18 cellular contexts compared by ENCODE assay signal in genomic region chr17:81590121-81590520, GRCh38. TPM values are rescaled to one million over a fixed set of nuclear protein-coding genes. Genes with fewer than 3 reads are reported as not detected.
A peak's percentile ranks its signal among the peaks of the same experiment; 100 is the strongest.
DNase-seq lines count a peak whose midpoint lies in the region; ATAC-seq and TF ChIP-seq lines count a peak whose summit lies in the region.
"Had no signal": no experiment of that assay in that cellular context is flagged by ENCODE, and none has a peak within 500 bp of the region (broad histone marks: within the 10 kb centered on the region; RNA-seq: fewer than 3 reads in every experiment).

No MANE protein-coding gene starts in this region.

- TF ChIP-seq CTCF in heart right ventricle (IDR thresholded peaks at IDR 0.05) (no peak), Panc1 (IDR thresholded peaks at IDR 0.05) (no peak)

- WGBS in right cardiac atrium, result 88% methylated on average over 8 of the region's 8 CpGs
- WGBS in heart right ventricle, 2 donors, result 93 to 97% methylated on average over 8 of the region's 8 CpGs
- 86 to 89% methylated on average over 8 of the region's 8 CpGs for WGBS in aorta, 2 donors

- no TSS peak for BruUV-seq in Panc1 (replicated peaks; lab: Mats Ljungman, UMichigan)

- intact Hi-C loops in right cardiac atrium (cut with DNase I) (no loop called here), heart right ventricle (cut with DNase I) (no loop called here), Panc1 (cut with micrococcal nuclease; ENCODE audit: unreplicated experiment) (no loop called here), aorta (cut with DNase I) (no loop called here)

- CTCF ChIA-PET in Panc1 (lab: Charles Lee), result no interaction called here

- no peak overlapping the region for H3K27ac ChIP-seq in right cardiac atrium (ENCODE audit: low read length)
- no peak overlapping the region for H3K27ac ChIP-seq in heart right ventricle
- peak overlapping the region; percentile 62; the same call in 1 of the 2 replicates for H3K27ac ChIP-seq in Panc1 (ENCODE audit: low read length)
- no peak overlapping the region for H3K27ac ChIP-seq in aorta (ENCODE audit: low read depth in 1 of 2, low read length in 2 of 2)
- H3K27ac ChIP-seq: A549, GM23248 had no signal

- H3K4me1 ChIP-seq in right cardiac atrium (ENCODE audit: control insufficient read depth, insufficient read depth, low read length) (no peaks in the 10 kb centered on the region), heart right ventricle (peaks cover 0 to 19% (median 6%) of the 10 kb centered on the region in 9 donors), Panc1 (ENCODE audit: control insufficient read depth, insufficient read depth, low read length) (peaks cover 9% of the 10 kb centered on the region; the same call in 1 of the 2 replicates), aorta (ENCODE audit: control insufficient read depth in 1 of 2, insufficient read depth in 2 of 2, low read length in 2 of 2) (no peaks in the 10 kb centered on the region)
- H3K4me1 ChIP-seq: Caco-2 had no signal

- H3K27me3 ChIP-seq in right cardiac atrium (ENCODE audit: control insufficient read depth, insufficient read depth) (no peaks in the 10 kb centered on the region), heart right ventricle (no peaks in the 10 kb centered on the region), Panc1 (ENCODE audit: control insufficient read depth, insufficient read depth, low read length) (no peaks in the 10 kb centered on the region), aorta (ENCODE audit: control insufficient read depth in 1 of 2, insufficient read depth in 2 of 2, low read length in 1 of 2) (no peaks in the 10 kb centered on the region)

- POLR2A ChIA-PET in Panc1 (lab: Charles Lee), result no interaction called here

- peak in 1 of 3 donors; percentile 7 for DNase-seq in right cardiac atrium
- no peak for DNase-seq in heart right ventricle
- DNase-seq in Panc1 (ENCODE audit: low read depth, low spot score), result no peak
- no peak for DNase-seq in left lobe of liver (ENCODE audit: low spot score)
- no peak for DNase-seq in aorta
- DNase-seq in NCI-H510A (lab: John Stamatoyannopoulos, UW), result no peak
- DNase-seq in NK-92 (lab: John Stamatoyannopoulos, UW; ENCODE audit: unreplicated experiment), result no peak
- DNase-seq in AG20443 (ENCODE audit: low spot score), result no peak
- DNase-seq: 8988T; ACHN; C1 segment of cervical spinal cord; Caco-2; CD8-positive, alpha-beta T cell; DMS153; DND-41; GM23248; H9 had no signal

- peak; percentile 11 to 42 for ATAC-seq in right cardiac atrium
- no peak for ATAC-seq in heart right ventricle
- no peak for ATAC-seq in Panc1
- peak; percentile 10 for ATAC-seq in left lobe of liver
- peak; percentile 22 for ATAC-seq in aorta (ENCODE audit: low FRiP score)
- ATAC-seq: CD8-positive, alpha-beta T cell had no signal

- in situ Hi-C loops in Panc1 (cut with HindIII; ENCODE audit: low pct_unique_long_range_greater_than_20kb, low sequenced_read_pairs), result no loop called here

- H3K9me3 ChIP-seq in right cardiac atrium (ENCODE audit: control insufficient read depth, low read length) (no peaks in the 10 kb centered on the region), heart right ventricle (no peaks in the 10 kb centered on the region), Panc1 (ENCODE audit: control insufficient read depth, insufficient read depth, low read depth, low read length) (no peaks in the 10 kb centered on the region), aorta (ENCODE audit: control insufficient read depth, low read length) (no peaks in the 10 kb centered on the region)
- H3K9me3 ChIP-seq: A549, Caco-2 had no signal

- H3K36me3 ChIP-seq in heart right ventricle (peaks cover 0 to 100% (median 73%) of the 10 kb centered on the region in 9 donors), Panc1 (ENCODE audit: control insufficient read depth, insufficient read depth, low read length) (peaks cover 17% of the 10 kb centered on the region), aorta (ENCODE audit: control insufficient read depth in 1 of 2, insufficient read depth in 2 of 2, low read length in 1 of 2) (peaks cover 4 to 5% of the 10 kb centered on the region in 2 donors)

- H3K4me3 ChIP-seq in right cardiac atrium (ENCODE audit: low read length) (no peak overlapping the region), heart right ventricle (no peak overlapping the region), Panc1 (ENCODE audit: low read depth in 2 of 2, low read length in 2 of 2) (no peak overlapping the region), aorta (ENCODE audit: low read length in 2 of 2) (no peak overlapping the region)
- H3K4me3 ChIP-seq: A549, GM23248 had no signal

RNA-seq across cellular contexts. Expression of gene FAAP100, which starts 38.0 kb away (rescaled TPM):
- total RNA-seq in right cardiac atrium, result 10 to 100 TPM; 12.0 to 15.3 (median 13.5) TPM
- polyA plus RNA-seq in right cardiac atrium, result 13.0 TPM
- total RNA-seq in heart right ventricle, result 10 to 100 TPM in 8 of 10 donors, 1 to 10 TPM in 2; 8.7 to 17.2 (median 10.7) TPM
- 10 to 100 TPM; 16.5 to 30.6 TPM for polyA plus RNA-seq in heart right ventricle
- total RNA-seq in Panc1 (2021; ENCODE audit: unreplicated experiment), result 265 TPM
- polyA plus RNA-seq in Panc1 (2012; ENCODE audit: insufficient read length), result 232 TPM
- 18.9 TPM for total RNA-seq in left lobe of liver
- 10 to 100 TPM; 20.9 to 32.2 TPM for total RNA-seq in aorta
- polyA plus RNA-seq in aorta, result 10 to 100 TPM in 1 of 2 donors, 1 to 10 TPM in 1; 8.8 to 48.4 TPM

RNA-seq across cellular contexts. Expression of gene NPLOC4, which starts 46.8 kb away (rescaled TPM):
- total RNA-seq in right cardiac atrium (100 to 1,000 TPM in 1 of 4 donors, 10 to 100 TPM in 3; 83.5 to 106 (median 89.5) TPM), heart right ventricle (100 to 1,000 TPM in 5 of 10 donors, 10 to 100 TPM in 5; 85.8 to 115 (median 98.8) TPM), Panc1 (2021; ENCODE audit: unreplicated experiment) (246 TPM), left lobe of liver (49.5 TPM), aorta (10 to 100 TPM; 74.4 to 94.3 TPM)
- polyA plus RNA-seq in right cardiac atrium (36.8 TPM), heart right ventricle (10 to 100 TPM; 30.7 to 40.3 TPM), aorta (10 to 100 TPM; 26.7 to 66.8 TPM)
- 164 TPM for polyA plus RNA-seq in Panc1 (2012; ENCODE audit: insufficient read length)

RNA-seq across cellular contexts. Expression of gene TSPAN10, which starts 46.9 kb away (rescaled TPM):
- total RNA-seq in right cardiac atrium, result under 1 TPM in 2 of 4 donors, not detected in 2; 0.24 to 0.31 TPM
- polyA plus RNA-seq in right cardiac atrium, result 0.27 TPM
- total RNA-seq in heart right ventricle, result under 1 TPM; 0.12 to 0.57 (median 0.27) TPM
- under 1 TPM; 0.22 to 0.26 TPM for polyA plus RNA-seq in heart right ventricle
- 4.8 TPM for total RNA-seq in Panc1 (2021; ENCODE audit: unreplicated experiment)
- 5.3 TPM for polyA plus RNA-seq in Panc1 (2012; ENCODE audit: insufficient read length)
- 1.5 TPM for total RNA-seq in left lobe of liver
- under 1 TPM; 0.29 to 0.66 TPM for total RNA-seq in aorta
- under 1 TPM; 0.25 to 0.28 TPM for polyA plus RNA-seq in aorta

Comparison
In these comparisons a context has a peak if more than half of its experiments do, and no peak if none do; other contexts are left out.
1. ATAC-seq: peak in right cardiac atrium (2 of 2), left lobe of liver (single experiment) and aorta (single experiment); none in heart right ventricle (0 of 8) and Panc1 (single experiment).